In genomic region chr6:155188707-155189496, GRCh38 we compare ENCODE assay signal across 9 cellular contexts.
A peak's percentile ranks its signal among the peaks of the same experiment; 100 is the strongest.
DNase-seq lines count a peak whose midpoint lies in the region; ATAC-seq lines count a peak whose summit lies in the region.
"Had no signal": no experiment of that assay in that cellular context is flagged by ENCODE, and none has a peak within 500 bp of the region (broad histone marks: within the 10 kb centered on the region; RNA-seq: fewer than 3 reads in every experiment).

No MANE protein-coding gene starts in this region.

- peak; percentile 18 for DNase-seq in stimulated activated CD4-positive, alpha-beta T cell treated with anti-CD3 and anti-CD28 coated beads, Interleukin-4, amount 100 ng/mL, for 24 hours
- DNase-seq in stimulated activated CD4-positive, alpha-beta T cell treated with anti-CD3 and anti-CD28 coated beads, Interleukin-15, amount 100 ng/mL, for 24 hours = no peak
- DNase-seq in activated naive CD8-positive, alpha-beta T cell treated with anti-CD3 and anti-CD28 coated beads, Interleukin-2, amount 50 U/mL, for 24 hours = no peak
- DNase-seq in left lobe of liver (ENCODE audit: low spot score) = no peak
- no peak for DNase-seq in SHP77 treated with DMSO at 0.1 percent for 48 hours (lab: John Stamatoyannopoulos, UW)
- DNase-seq in stimulated activated CD4-positive, alpha-beta T cell treated with anti-CD3 and anti-CD28 coated beads, Interleukin-2, amount 100 ng/mL, for 48 hours = no peak
- DNase-seq: left cardiac atrium had no signal

- no peaks in the 10 kb centered on the region for H3K9me3 Mint-ChIP-seq in activated naive CD8-positive, alpha-beta T cell treated with anti-CD3 and anti-CD28 coated beads, Interleukin-2, amount 50 U/mL, for 24 hours

- H3K36me3 Mint-ChIP-seq in activated naive CD8-positive, alpha-beta T cell treated with anti-CD3 and anti-CD28 coated beads, Interleukin-2, amount 50 U/mL, for 24 hours (ENCODE audit: low read depth) = peaks cover 8% of the 10 kb centered on the region

- peaks cover 50% of the 10 kb centered on the region for H3K4me1 Mint-ChIP-seq in activated naive CD8-positive, alpha-beta T cell treated with anti-CD3 and anti-CD28 coated beads, Interleukin-2, amount 50 U/mL, for 24 hours

- ATAC-seq in activated naive CD8-positive, alpha-beta T cell treated with anti-CD3 and anti-CD28 coated beads, Interleukin-2, amount 50 U/mL, for 24 hours = no peak
- ATAC-seq in left lobe of liver (peak; percentile 90), GM21737 (IDR thresholded peaks at IDR 0.05; ENCODE audit: unreplicated experiment) (no peak), HG03571 (IDR thresholded peaks at IDR 0.05; ENCODE audit: unreplicated experiment) (no peak)

- H3K4me3 Mint-ChIP-seq in activated naive CD8-positive, alpha-beta T cell treated with anti-CD3 and anti-CD28 coated beads, Interleukin-2, amount 50 U/mL, for 24 hours = no peak overlapping the region

- H3K27ac Mint-ChIP-seq in activated naive CD8-positive, alpha-beta T cell treated with anti-CD3 and anti-CD28 coated beads, Interleukin-2, amount 50 U/mL, for 24 hours = peak overlapping the region; percentile 65

- H3K27me3 Mint-ChIP-seq in activated naive CD8-positive, alpha-beta T cell treated with anti-CD3 and anti-CD28 coated beads, Interleukin-2, amount 50 U/mL, for 24 hours = peaks cover 2% of the 10 kb centered on the region
